In the genomic region with DNA sequence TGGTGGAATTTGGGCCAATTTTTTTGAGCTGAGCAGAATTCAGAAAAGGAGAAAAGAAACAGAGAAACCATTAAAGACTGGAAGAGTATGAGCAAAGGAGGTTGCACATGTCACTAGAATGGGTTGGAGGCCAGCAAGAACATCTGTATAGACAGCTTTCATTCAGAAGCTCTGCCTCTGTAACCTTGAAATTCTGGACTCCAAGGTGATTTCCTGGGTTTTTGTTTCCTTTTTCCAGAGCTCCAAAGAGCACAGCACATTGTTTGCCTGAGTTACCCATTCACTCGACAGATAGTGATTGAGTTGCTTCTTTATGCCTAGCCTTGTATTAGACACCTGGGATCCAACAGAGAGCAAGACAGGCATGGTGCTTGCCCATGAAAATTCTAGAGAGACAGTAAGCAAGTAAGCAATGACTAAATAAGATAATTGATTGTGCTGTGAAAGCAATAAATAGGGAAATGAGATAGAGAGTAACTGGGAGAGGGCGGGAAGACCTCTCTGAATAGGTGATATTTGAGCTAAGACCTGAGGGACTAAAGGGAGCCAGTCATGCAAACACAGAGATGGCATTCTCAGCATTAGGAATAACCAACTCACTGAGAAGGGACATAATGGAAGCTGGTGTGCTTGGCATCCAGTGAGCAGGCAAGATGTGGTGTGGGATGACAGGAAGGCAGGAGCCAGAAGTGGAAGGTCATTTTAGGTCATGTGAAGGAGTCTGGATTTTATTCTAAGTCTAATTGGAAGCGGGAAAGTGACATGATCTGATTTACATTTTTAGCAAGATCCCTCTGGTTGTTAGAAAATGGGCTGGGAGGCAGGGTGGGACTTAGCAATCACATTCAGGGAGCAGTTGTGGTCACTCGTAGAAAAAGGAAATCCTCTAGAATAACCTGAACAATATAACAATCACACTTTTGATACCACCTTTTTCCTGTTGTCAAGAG, we compare ENCODE assay signal across 23 cellular contexts.
"Had no signal": no experiment of that assay in that cellular context is flagged by ENCODE, and none has a peak within 500 bp of the region (broad histone marks: within the 10 kb centered on the region; RNA-seq: fewer than 3 reads in every experiment).

No MANE protein-coding gene starts in this region.

- H3K27me3 ChIP-seq: brain microvascular endothelial cell, gastroesophageal sphincter, heart left ventricle, left lung, ovary, stomach, suprapubic skin, tibial nerve had no signal

- H3K9me3 Mint-ChIP-seq: activated naive CD4-positive, alpha-beta T cell treated with anti-CD3 and anti-CD28 coated beads, Interleukin-2, amount 50 U/mL, for 24 hours; central memory CD8-positive, alpha-beta T cell; endodermal cell; stimulated activated effector memory CD8-positive, alpha-beta T cell treated with anti-CD3 and anti-CD28 coated beads, Interleukin-12 subunit alpha, Interleukin-12 subunit beta, amount 100 ng/mL, for 72 hours had no signal

- H3K27ac Mint-ChIP-seq: activated naive CD4-positive, alpha-beta T cell treated with anti-CD3 and anti-CD28 coated beads, Interleukin-2, amount 50 U/mL, for 24 hours; endodermal cell; natural killer cell; stimulated activated effector memory CD8-positive, alpha-beta T cell treated with anti-CD3 and anti-CD28 coated beads, Interleukin-12 subunit alpha, Interleukin-12 subunit beta, amount 100 ng/mL, for 72 hours had no signal

- H3K27ac ChIP-seq: brain microvascular endothelial cell, dorsolateral prefrontal cortex, epithelial cell of prostate, gastroesophageal sphincter, left lung, ovary, prostate gland, stomach, suprapubic skin, tibial nerve had no signal

- H3K4me1 ChIP-seq: gastroesophageal sphincter, left lung, prostate gland, stomach, suprapubic skin, tibial nerve had no signal

- H3K4me3 Mint-ChIP-seq: activated naive CD4-positive, alpha-beta T cell treated with anti-CD3 and anti-CD28 coated beads, Interleukin-2, amount 50 U/mL, for 24 hours; central memory CD8-positive, alpha-beta T cell; endodermal cell; natural killer cell; stimulated activated effector memory CD8-positive, alpha-beta T cell treated with anti-CD3 and anti-CD28 coated beads, Interleukin-12 subunit alpha, Interleukin-12 subunit beta, amount 100 ng/mL, for 72 hours had no signal

- H3K36me3 Mint-ChIP-seq: activated naive CD4-positive, alpha-beta T cell treated with anti-CD3 and anti-CD28 coated beads, Interleukin-2, amount 50 U/mL, for 24 hours; natural killer cell; stimulated activated effector memory CD8-positive, alpha-beta T cell treated with anti-CD3 and anti-CD28 coated beads, Interleukin-12 subunit alpha, Interleukin-12 subunit beta, amount 100 ng/mL, for 72 hours had no signal

- H3K9me3 ChIP-seq: gastroesophageal sphincter, heart left ventricle, left lung, ovary, prostate gland, stomach, suprapubic skin, tibial nerve had no signal

- H3K4me1 Mint-ChIP-seq: activated naive CD4-positive, alpha-beta T cell treated with anti-CD3 and anti-CD28 coated beads, Interleukin-2, amount 50 U/mL, for 24 hours; central memory CD8-positive, alpha-beta T cell; natural killer cell; stimulated activated effector memory CD8-positive, alpha-beta T cell treated with anti-CD3 and anti-CD28 coated beads, Interleukin-12 subunit alpha, Interleukin-12 subunit beta, amount 100 ng/mL, for 72 hours had no signal

- H3K27me3 Mint-ChIP-seq: central memory CD8-positive, alpha-beta T cell had no signal

- DNase-seq: activated gamma-delta T cell treated with Interleukin-2 at 50 U/mL for 16 hours; activated T-cell treated with anti-CD3 and anti-CD28 coated beads, Interleukin-2, amount 50 U/mL, for 1 hour; anterior cingulate cortex; brain microvascular endothelial cell; dorsolateral prefrontal cortex; endodermal cell; heart left ventricle; kidney; left lung; midbrain; natural killer cell; ovary; right cardiac atrium; stimulated activated CD4-positive, alpha-beta T cell treated with anti-CD3 and anti-CD28 coated beads, Interleukin-2, amount 100 ng/mL, for 24 hours; stomach had no signal

- H3K36me3 ChIP-seq: brain microvascular endothelial cell, gastroesophageal sphincter, heart left ventricle, left lung, ovary, prostate gland, stomach, suprapubic skin, tibial nerve had no signal

- ATAC-seq: gastroesophageal sphincter; left lung; natural killer cell; stimulated activated effector memory CD8-positive, alpha-beta T cell treated with anti-CD3 and anti-CD28 coated beads, Interleukin-12 subunit alpha, Interleukin-12 subunit beta, amount 100 ng/mL, for 72 hours had no signal

- H3K4me3 ChIP-seq: dorsolateral prefrontal cortex, gastroesophageal sphincter, heart left ventricle, left lung, ovary, prostate gland, stomach, suprapubic skin, tibial nerve had no signal
